Comparison of ENCODE assay signal across 8 cellular contexts in the genomic region with DNA sequence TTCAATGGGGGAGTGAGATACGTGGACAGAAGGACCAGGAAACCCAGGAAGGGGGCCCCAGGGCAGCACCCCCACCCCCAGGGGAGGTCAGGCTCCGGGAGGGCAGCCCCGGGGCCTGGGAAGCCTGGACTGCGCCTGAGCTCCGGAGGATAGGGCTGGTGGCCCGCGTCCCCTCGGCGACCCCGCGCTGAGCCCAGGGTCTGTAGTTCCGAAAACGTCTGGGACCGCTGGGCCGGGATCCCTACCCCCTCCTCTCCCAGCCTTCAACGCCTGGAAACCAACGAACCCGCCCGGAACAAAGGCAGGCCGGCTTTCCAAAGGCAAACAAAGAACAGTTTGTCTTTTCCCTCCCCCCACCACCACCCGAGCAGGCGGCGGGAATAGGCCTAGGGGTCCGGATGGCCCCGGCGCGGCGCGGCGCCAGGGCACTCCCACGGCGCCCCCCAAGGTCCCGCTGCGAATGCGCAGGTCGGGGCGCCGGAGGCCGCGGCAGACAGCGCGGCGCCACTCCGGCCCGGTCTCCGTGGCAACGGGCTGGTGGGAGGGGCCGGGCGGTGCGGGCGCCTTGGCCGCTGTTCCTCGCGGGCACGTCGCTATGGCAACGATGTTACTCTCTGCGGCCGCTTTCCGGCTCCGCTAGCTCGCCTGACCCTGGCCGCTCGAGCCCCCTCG. TPM values are rescaled to one million over a fixed set of nuclear protein-coding genes. Genes with fewer than 3 reads are reported as not detected.
DNase-seq lines count a peak whose midpoint lies in the region; ATAC-seq and TF ChIP-seq lines count a peak whose summit lies in the region.

No MANE protein-coding gene starts in this region.

- DNase-seq in Daoy (ENCODE audit: low read depth), result peak; percentile 97
- DNase-seq in NCI-H345 treated with DMSO at 0.1 percent for 48 hours (lab: John Stamatoyannopoulos, UW; ENCODE audit: unreplicated experiment), result peak; percentile 93
- DNase-seq in activated CD4-positive, alpha-beta T cell treated with anti-CD3 and anti-CD28 coated beads for 36 hours, result peak; percentile 85
- DNase-seq in cerebellum (ENCODE audit: low spot score), result peak; percentile 96
- peak; percentile 34 for DNase-seq in kidney epithelial cell (ENCODE audit: low read depth)
- DNase-seq in stimulated activated CD4-positive, alpha-beta T cell treated with anti-CD3 and anti-CD28 coated beads, Interleukin-15, amount 100 ng/mL, for 48 hours (ENCODE audit: low read depth in 2 of 2), result peak; percentile 46 to 65

- peaks cover 19% of the 10 kb centered on the region for H3K27me3 Mint-ChIP-seq in activated CD4-positive, alpha-beta T cell treated with anti-CD3 and anti-CD28 coated beads for 36 hours

- peaks cover 5% of the 10 kb centered on the region for H3K4me1 Mint-ChIP-seq in activated CD4-positive, alpha-beta T cell treated with anti-CD3 and anti-CD28 coated beads for 36 hours

- no peaks in the 10 kb centered on the region for H3K27me3 ChIP-seq in kidney epithelial cell (ENCODE audit: control insufficient read depth, insufficient read depth, low read length)

- no peaks in the 10 kb centered on the region for H3K9me3 Mint-ChIP-seq in activated CD4-positive, alpha-beta T cell treated with anti-CD3 and anti-CD28 coated beads for 36 hours (ENCODE audit: low read depth)

- CTCF ChIA-PET in activated CD4-positive, alpha-beta T cell treated with anti-CD3 and anti-CD28 coated beads for 36 hours (lab: Charles Lee), result interaction anchor here (0.6 kb wide), 1 partner anchor 989 kb away, joined by 3 read pairs; no protein-coding TSS in a partner anchor

- H3K4me3 ChIP-seq in kidney epithelial cell (ENCODE audit: low read depth, low read length), result peak overlapping the region; percentile 35

- H3K36me3 ChIP-seq in kidney epithelial cell (ENCODE audit: control insufficient read depth, insufficient read depth, low read length), result no peaks in the 10 kb centered on the region

- TF ChIP-seq CTCF in kidney epithelial cell (IDR thresholded peaks at IDR 0.05; ENCODE audit: insufficient read depth, low read length, poor library complexity, severe bottlenecking), result no peak

- ATAC-seq in HG03135 (IDR thresholded peaks at IDR 0.05; ENCODE audit: unreplicated experiment) (peak; percentile 82), HG03039 (IDR thresholded peaks at IDR 0.05; ENCODE audit: unreplicated experiment) (no peak)
- ATAC-seq in activated CD4-positive, alpha-beta T cell treated with anti-CD3 and anti-CD28 coated beads for 36 hours, result peak; percentile 97

- intact Hi-C loops in activated CD4-positive, alpha-beta T cell treated with anti-CD3 and anti-CD28 coated beads for 36 hours (cut with DNase I, micrococcal nuclease), result loop anchor here in 1 of 2 experiments (5.0 kb wide), 2 partner anchors 114 to 186 kb away; no protein-coding TSS in a partner anchor

- peak overlapping the region; percentile 44 for H3K4me3 Mint-ChIP-seq in activated CD4-positive, alpha-beta T cell treated with anti-CD3 and anti-CD28 coated beads for 36 hours

- H3K36me3 Mint-ChIP-seq in activated CD4-positive, alpha-beta T cell treated with anti-CD3 and anti-CD28 coated beads for 36 hours (ENCODE audit: low read depth), result no peaks in the 10 kb centered on the region

- POLR2A ChIA-PET in activated CD4-positive, alpha-beta T cell treated with anti-CD3 and anti-CD28 coated beads for 36 hours (lab: Charles Lee), result no interaction called here

- no peak overlapping the region for H3K27ac Mint-ChIP-seq in activated CD4-positive, alpha-beta T cell treated with anti-CD3 and anti-CD28 coated beads for 36 hours

RNA-seq across cellular contexts. Expression of gene IGLL1, which starts 58.5 kb away (rescaled TPM):
- total RNA-seq in Daoy (2014; rRNA removed; shearing (Covaris generic)), result not detected in 2 replicates
- not detected for total RNA-seq in activated CD4-positive, alpha-beta T cell treated with anti-CD3 and anti-CD28 coated beads for 36 hours
- total RNA-seq in cerebellum, result not detected
- total RNA-seq in kidney epithelial cell, result not detected in 2 replicates

Comparison
In these comparisons a context has a peak if more than half of its experiments do, and no peak if none do; other contexts are left out.
1. DNase-seq: peak in every context shown above with its lines; median percentile 97 in Daoy; 96 in cerebellum; 93 in NCI-H345 treated with DMSO at 0.1 percent for 48 hours; 85 in activated CD4-positive, alpha-beta T cell treated with anti-CD3 and anti-CD28 coated beads for 36 hours; 56 in stimulated activated CD4-positive, alpha-beta T cell treated with anti-CD3 and anti-CD28 coated beads, Interleukin-15, amount 100 ng/mL, for 48 hours; 34 in kidney epithelial cell.